ENCODE assay signal across 13 cellular contexts in genomic region chr12:95118138-95118787, GRCh38. TPM values are rescaled to one million over a fixed set of nuclear protein-coding genes. Genes with fewer than 3 reads are reported as not detected.
DNase-seq lines count a peak whose midpoint lies in the region; ATAC-seq and TF ChIP-seq lines count a peak whose summit lies in the region.
"Had no signal": no experiment of that assay in that cellular context is flagged by ENCODE, and none has a peak within 500 bp of the region (broad histone marks: within the 10 kb centered on the region; RNA-seq: fewer than 3 reads in every experiment).

No MANE protein-coding gene starts in this region.

- ATAC-seq in PC-3: peak; percentile 57
- ATAC-seq in HG03095 (IDR thresholded peaks at IDR 0.05; ENCODE audit: unreplicated experiment): no peak

- H3K36me3 ChIP-seq in PC-3 (ENCODE audit: low read depth, low read length) (no peaks in the 10 kb centered on the region), mesodermal cell (ENCODE audit: control insufficient read depth, insufficient read depth, low read length) (peaks cover 25% of the 10 kb centered on the region), uterus (no peaks in the 10 kb centered on the region)

- POLR2A ChIA-PET in PC-3 (lab: Charles Lee; ENCODE audit: unreplicated experiment): interaction anchor here (0.6 kb wide), 1 partner anchor 64 kb away, joined by 3 read pairs; no protein-coding TSS in a partner anchor

- H2AFZ ChIP-seq in PC-3 (ENCODE audit: low read length): peak overlapping the region; percentile 39; the same call in 1 of the 2 replicates

- H3K27ac ChIP-seq in PC-3 (ENCODE audit: low read length): peak overlapping the region; percentile 78
- H3K27ac ChIP-seq in mesodermal cell (ENCODE audit: low read depth, low read length, severe bottlenecking): peak overlapping the region; percentile 71
- H3K27ac ChIP-seq in uterus: peak overlapping the region in 1 of 2 donors; percentile 87
- H3K27ac ChIP-seq: Peyer's patch had no signal

- peak overlapping the region; percentile 75 for H3K4me2 ChIP-seq in PC-3 (ENCODE audit: low read length)

- no peaks in the 10 kb centered on the region for H3K9me2 ChIP-seq in PC-3 (replicated peaks; ENCODE audit: low read length)

- no TSS peak for BruUV-seq in PC-3 (replicated peaks; lab: Mats Ljungman, UMichigan)

- H4K20me1 ChIP-seq in PC-3 (ENCODE audit: low read length): no peaks in the 10 kb centered on the region

- 100% methylated on average over 2 of the region's 4 CpGs; no CpG with 5 or more reads in 1 of the 2 experiments for WGBS in mesodermal cell (ENCODE audit: insufficient coverage in 2 of 2), 2 experiments

- no peak for TF ChIP-seq POLR2A in uterus (IDR thresholded peaks at IDR 0.05)

- H3K4me3 ChIP-seq in PC-3 (ENCODE audit: low read length) (peak overlapping the region; percentile 20; the same call in 1 of the 2 replicates), epithelial cell of esophagus (ENCODE audit: low read length) (no peak overlapping the region), mesodermal cell (ENCODE audit: extremely low read depth, insufficient read depth, low read length, poor library complexity, severe bottlenecking) (no peak overlapping the region), uterus (no peak overlapping the region)
- H3K4me3 ChIP-seq: heart right ventricle, Peyer's patch had no signal

- peaks cover 15% of the 10 kb centered on the region; the same call in 1 of the 2 replicates for H3K79me2 ChIP-seq in PC-3 (ENCODE audit: low read length)

- DNase-seq in AG09319 (ENCODE audit: extremely low read depth, low read depth) (peak; percentile 56), PC-3 (peak; percentile 88), epithelial cell of esophagus (ENCODE audit: low read depth) (peak; percentile 94), uterus (no peak), NCI-H2081 treated with DMSO at 0.1 percent for 48 hours (lab: John Stamatoyannopoulos, UW) (no peak)
- no peak for DNase-seq in activated CD4-positive, CD25-positive, alpha-beta regulatory T cell (lab: John Stamatoyannopoulos, UW)
- DNase-seq: activated CD4-positive, alpha-beta T cell treated with anti-CD3 and anti-CD28 coated beads for 48 hours; CD4-positive, alpha-beta memory T cell; heart right ventricle; NCI-H1092; Peyer's patch had no signal

- peaks cover 49% of the 10 kb centered on the region for H3K4me1 ChIP-seq in PC-3 (ENCODE audit: insufficient read depth, low read length)
- peaks cover 16% of the 10 kb centered on the region for H3K4me1 ChIP-seq in mesodermal cell (ENCODE audit: control insufficient read depth, insufficient read depth, low read length, poor library complexity, severe bottlenecking)
- peaks cover 7 to 9% of the 10 kb centered on the region in 2 donors for H3K4me1 ChIP-seq in uterus

- CTCF ChIA-PET in PC-3 (lab: Charles Lee): no interaction called here

- H3K9me3 ChIP-seq in PC-3 (ENCODE audit: low read length) (no peaks in the 10 kb centered on the region), mesodermal cell (ENCODE audit: control insufficient read depth, low read length) (no peaks in the 10 kb centered on the region), uterus (no peaks in the 10 kb centered on the region)
- H3K9me3 ChIP-seq: heart right ventricle, Peyer's patch had no signal

- H3K27me3 ChIP-seq in PC-3 (ENCODE audit: low read length): no peaks in the 10 kb centered on the region
- H3K27me3 ChIP-seq in uterus: no peaks in the 10 kb centered on the region
- H3K27me3 ChIP-seq: heart right ventricle, Peyer's patch had no signal

- H3F3A ChIP-seq in PC-3 (ENCODE audit: low read length, unreplicated experiment): peaks cover 8% of the 10 kb centered on the region

- H3K9ac ChIP-seq in PC-3 (ENCODE audit: low read length): peak overlapping the region; percentile 28; the same call in 1 of the 2 replicates

- TF ChIP-seq CTCF in AG09319 (IDR thresholded peaks at IDR 0.05; ENCODE audit: low read depth, low read length) (no peak), PC-3 (conservative IDR thresholded peaks at IDR 0.05; ENCODE audit: low read depth, low read length) (no peak), epithelial cell of esophagus (IDR thresholded peaks at IDR 0.05; ENCODE audit: insufficient read depth, low read depth, low read length, missing control alignments) (no peak), uterus (IDR thresholded peaks at IDR 0.05) (no peak)

- intact Hi-C loops in PC-3 (cut with micrococcal nuclease) (loop anchor here (5.0 kb wide), 1 partner anchor 46 kb away; the partner anchor contains the start of gene NR2C1), uterus (cut with DNase I; ENCODE audit: low total_unique reads) (loop anchor here (5.0 to 10.0 kb wide), 2 partner anchors 219 to 417 kb away; no protein-coding TSS in a partner anchor)

RNA-seq across cellular contexts. Expression of gene NR2C1, which starts 44.8 kb away (rescaled TPM):
- 31.6 and 43.7 TPM in 2 replicates for total RNA-seq in PC-3 (2014; rRNA removed)
- 51.2 TPM for polyA plus RNA-seq in mesodermal cell (2013, experiment 1 of 2)
- 57.9 TPM for polyA plus RNA-seq in mesodermal cell (2013, experiment 2 of 2)
- total RNA-seq in uterus: 100 to 1,000 TPM in 1 of 4 donors, 10 to 100 TPM in 3; 56.7 to 114 (median 80.1) TPM

Comparison
In these comparisons a context has a peak if more than half of its experiments do, and no peak if none do; other contexts are left out.
1. DNase-seq: peak in AG09319 (single experiment), PC-3 (single experiment) and epithelial cell of esophagus (single experiment); none in uterus (0 of 2), NCI-H2081 treated with DMSO at 0.1 percent for 48 hours (single experiment) and activated CD4-positive, CD25-positive, alpha-beta regulatory T cell (0 of 4).